In the genomic region with DNA sequence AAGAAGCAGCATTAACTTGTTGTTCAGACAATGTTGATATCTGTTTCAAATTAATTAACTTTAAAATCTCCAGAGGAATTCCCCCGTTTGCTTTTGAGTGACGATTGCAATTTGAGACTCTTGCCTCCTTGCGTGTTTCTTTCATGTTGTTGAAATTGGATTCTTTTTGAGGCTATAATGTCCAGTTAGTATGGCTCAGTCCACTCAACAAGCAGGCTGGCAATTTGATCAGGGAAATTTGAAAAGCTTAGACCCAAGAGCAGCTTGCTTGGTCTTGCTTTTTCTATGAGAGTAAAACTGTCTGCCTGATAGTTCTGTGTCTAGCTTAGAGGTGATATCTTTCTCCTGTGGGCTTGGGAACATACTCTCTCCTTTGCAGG, we compare ENCODE assay signal across 13 cellular contexts. TPM values are rescaled to one million over a fixed set of nuclear protein-coding genes. Genes with fewer than 3 reads are reported as not detected.
DNase-seq lines count a peak whose midpoint lies in the region; ATAC-seq and TF ChIP-seq lines count a peak whose summit lies in the region.
"Had no signal": no experiment of that assay in that cellular context is flagged by ENCODE, and none has a peak within 500 bp of the region (broad histone marks: within the 10 kb centered on the region; RNA-seq: fewer than 3 reads in every experiment).

No MANE protein-coding gene starts in this region.

- H3K9ac ChIP-seq in MM.1S (ENCODE audit: low read length), result peak overlapping the region; percentile 98
- peak overlapping the region; percentile 10 for H3K9ac ChIP-seq in neural progenitor cell

- DNase-seq in activated CD4-positive, alpha-beta T cell treated with anti-CD3 and anti-CD28 coated beads, Interleukin-2, amount 10 ng/mL, durations not matched to agents 7 days and 5 days, result no peak
- no peak for DNase-seq in activated CD4-positive, alpha-beta T cell treated with anti-CD3 and anti-CD28 coated beads for 48 hours
- DNase-seq in MM.1S (no peak), neural progenitor cell (ENCODE audit: low spot score) (no peak), OCI-M1 (lab: John Stamatoyannopoulos, UW) (no peak), NCI-H1105 (lab: John Stamatoyannopoulos, UW) (no peak), activated gamma-delta T cell treated with Interleukin-2 at 50 U/mL for 16 hours (no peak)
- no peak for DNase-seq in effector memory CD8-positive, alpha-beta T cell
- DNase-seq: adrenal gland, NCI-H1417 had no signal

- H3K4me3 ChIP-seq in MM.1S (ENCODE audit: low read length) (peak overlapping the region; percentile 87), neural progenitor cell (peak overlapping the region; percentile 93)
- H3K4me3 ChIP-seq: adrenal gland, lung, SK-N-MC, thoracic aorta had no signal

- CTCF ChIA-PET in activated CD4-positive, alpha-beta T cell treated with anti-CD3 and anti-CD28 coated beads, Interleukin-2, amount 10 ng/mL, durations not matched to agents 7 days and 5 days (lab: Charles Lee), result interaction anchor here (0.9 kb wide), 1 partner anchor 245 kb away, joined by 3 read pairs; no protein-coding TSS in a partner anchor

- H3K27ac ChIP-seq in MM.1S (ENCODE audit: low read length) (peak overlapping the region; percentile 93), neural progenitor cell (no peak overlapping the region)
- H3K27ac ChIP-seq: adrenal gland, SK-N-MC, thoracic aorta had no signal

- H3K9me3 ChIP-seq in MM.1S (replicated peaks; ENCODE audit: insufficient read depth, low read length) (no peaks in the 10 kb centered on the region), neural progenitor cell (ENCODE audit: low read depth) (no peaks in the 10 kb centered on the region)
- H3K9me3 ChIP-seq: adrenal gland, thoracic aorta had no signal

- peak overlapping the region; percentile 87 for H3K4me3 Mint-ChIP-seq in activated CD4-positive, alpha-beta T cell treated with anti-CD3 and anti-CD28 coated beads, Interleukin-2, amount 10 ng/mL, durations not matched to agents 7 days and 5 days
- H3K4me3 Mint-ChIP-seq in effector memory CD8-positive, alpha-beta T cell, result peak overlapping the region; percentile 91 to 96
- peak overlapping the region; percentile 97 for H3K4me3 Mint-ChIP-seq in neural progenitor cell

- H2AFZ ChIP-seq in MM.1S (ENCODE audit: low read length) (no peak overlapping the region), neural progenitor cell (replicated peaks) (no peak overlapping the region)

- H3K79me2 ChIP-seq in MM.1S (ENCODE audit: low read length) (peaks cover 81% of the 10 kb centered on the region), neural progenitor cell (ENCODE audit: low read depth) (peaks cover 86% of the 10 kb centered on the region)

- no peaks in the 10 kb centered on the region; the same call in 1 of the 2 replicates for H3K36me3 ChIP-seq in MM.1S (replicated peaks; ENCODE audit: insufficient read depth, low read length)
- H3K36me3 ChIP-seq in neural progenitor cell, result peaks cover 15% of the 10 kb centered on the region
- H3K36me3 ChIP-seq: adrenal gland, thoracic aorta had no signal

- no peaks in the 10 kb centered on the region for H3K9me3 Mint-ChIP-seq in activated CD4-positive, alpha-beta T cell treated with anti-CD3 and anti-CD28 coated beads, Interleukin-2, amount 10 ng/mL, durations not matched to agents 7 days and 5 days
- no peaks in the 10 kb centered on the region for H3K9me3 Mint-ChIP-seq in effector memory CD8-positive, alpha-beta T cell
- H3K9me3 Mint-ChIP-seq in neural progenitor cell, result no peaks in the 10 kb centered on the region

- peaks cover 74% of the 10 kb centered on the region for H3K4me1 Mint-ChIP-seq in activated CD4-positive, alpha-beta T cell treated with anti-CD3 and anti-CD28 coated beads, Interleukin-2, amount 10 ng/mL, durations not matched to agents 7 days and 5 days
- H3K4me1 Mint-ChIP-seq in effector memory CD8-positive, alpha-beta T cell (ENCODE audit: low read depth in 2 of 2), result peaks cover 50 to 59% of the 10 kb centered on the region in 2 donors
- H3K4me1 Mint-ChIP-seq in neural progenitor cell, result peaks cover 57% of the 10 kb centered on the region

- no peaks in the 10 kb centered on the region for H4K20me1 ChIP-seq in MM.1S (ENCODE audit: insufficient read depth, low read length)
- peaks cover 62% of the 10 kb centered on the region for H4K20me1 ChIP-seq in neural progenitor cell (ENCODE audit: low read depth)

- POLR2A ChIA-PET in activated CD4-positive, alpha-beta T cell treated with anti-CD3 and anti-CD28 coated beads, Interleukin-2, amount 10 ng/mL, durations not matched to agents 7 days and 5 days (lab: Charles Lee), result no interaction called here

- H3K27me3 ChIP-seq in MM.1S (replicated peaks; ENCODE audit: insufficient read depth, low read length), result no peaks in the 10 kb centered on the region
- H3K27me3 ChIP-seq in neural progenitor cell, result no peaks in the 10 kb centered on the region
- H3K27me3 ChIP-seq: adrenal gland had no signal

- no peak for TF ChIP-seq CTCF in MM.1S (IDR thresholded peaks at IDR 0.05; ENCODE audit: low read length)
- TF ChIP-seq CTCF in neural progenitor cell (IDR thresholded peaks at IDR 0.05), result no peak

- H3F3A ChIP-seq in MM.1S (ENCODE audit: insufficient read depth, low read length) (peaks cover 63% of the 10 kb centered on the region), neural progenitor cell (ENCODE audit: low read depth) (peaks cover 26% of the 10 kb centered on the region)

- H3K9me2 ChIP-seq in MM.1S (replicated peaks; ENCODE audit: insufficient read depth, low read length), result no peaks in the 10 kb centered on the region

- H3K4me2 ChIP-seq in MM.1S (ENCODE audit: low read depth, low read length) (peak overlapping the region; percentile 85), neural progenitor cell (peak overlapping the region; percentile 87)

- H3K27ac Mint-ChIP-seq in activated CD4-positive, alpha-beta T cell treated with anti-CD3 and anti-CD28 coated beads, Interleukin-2, amount 10 ng/mL, durations not matched to agents 7 days and 5 days, result no peak overlapping the region
- H3K27ac Mint-ChIP-seq in effector memory CD8-positive, alpha-beta T cell, result peak overlapping the region in 1 of 2 donors; percentile 7
- H3K27ac Mint-ChIP-seq in neural progenitor cell, result no peak overlapping the region

- peaks cover 40% of the 10 kb centered on the region for H3K36me3 Mint-ChIP-seq in activated CD4-positive, alpha-beta T cell treated with anti-CD3 and anti-CD28 coated beads, Interleukin-2, amount 10 ng/mL, durations not matched to agents 7 days and 5 days (ENCODE audit: low read depth)
- H3K36me3 Mint-ChIP-seq in effector memory CD8-positive, alpha-beta T cell (ENCODE audit: insufficient read depth), result peaks cover 32% of the 10 kb centered on the region
- H3K36me3 Mint-ChIP-seq in neural progenitor cell, result peaks cover 14% of the 10 kb centered on the region

- no peaks in the 10 kb centered on the region for H3K27me3 Mint-ChIP-seq in activated CD4-positive, alpha-beta T cell treated with anti-CD3 and anti-CD28 coated beads, Interleukin-2, amount 10 ng/mL, durations not matched to agents 7 days and 5 days
- no peaks in the 10 kb centered on the region for H3K27me3 Mint-ChIP-seq in effector memory CD8-positive, alpha-beta T cell
- peaks cover 2% of the 10 kb centered on the region for H3K27me3 Mint-ChIP-seq in neural progenitor cell (ENCODE audit: insufficient read depth, low read depth)

- peaks cover 25% of the 10 kb centered on the region for H3K4me1 ChIP-seq in MM.1S (ENCODE audit: low read length)
- peaks cover 25% of the 10 kb centered on the region for H3K4me1 ChIP-seq in neural progenitor cell

- ATAC-seq in effector memory CD8-positive, alpha-beta T cell (replicated peaks), result no peak

RNA-seq across cellular contexts. Expression of a gene that starts 2.0 kb away (rescaled TPM):
- total RNA-seq in activated CD4-positive, alpha-beta T cell treated with anti-CD3 and anti-CD28 coated beads, Interleukin-2, amount 10 ng/mL, durations not matched to agents 7 days and 5 days, result 10 to 100 TPM; 28.3 to 29.0 TPM
- total RNA-seq in neural progenitor cell (ENCODE audit: low replicate concordance), result 31.5 and 72.4 TPM in 2 replicates
